Comparison of ENCODE assay signal across 1 cellular context in the genomic region with DNA sequence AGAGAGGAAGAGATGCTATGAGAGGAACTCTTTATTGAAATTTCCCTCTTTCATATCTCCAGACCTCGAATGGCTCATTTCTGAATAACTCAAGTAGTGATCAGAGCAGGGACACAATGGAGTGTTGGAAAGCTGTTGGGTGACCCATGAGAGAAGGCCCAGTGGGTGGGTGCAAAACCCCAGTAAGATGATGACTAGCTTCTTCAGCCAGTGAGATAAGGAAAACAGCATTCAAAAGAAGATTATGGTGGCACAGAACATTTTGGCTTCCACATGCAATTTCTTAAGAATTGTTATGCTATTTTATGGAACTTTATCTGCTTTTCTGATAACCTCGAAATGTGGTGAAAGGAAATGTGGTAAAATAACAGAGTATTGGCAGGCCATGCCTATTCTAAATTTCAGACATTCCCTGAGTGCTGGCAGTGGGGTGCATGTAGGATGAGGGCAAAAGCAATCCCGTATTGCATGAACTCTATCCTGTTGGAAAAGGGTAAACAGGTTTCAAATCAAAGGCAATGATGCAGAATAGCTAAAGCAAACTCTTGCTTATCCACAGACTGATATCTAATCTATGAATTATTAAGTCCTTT.
TF ChIP-seq lines count a peak whose summit lies in the region.

No MANE protein-coding gene starts in this region.

TF ChIP-seq in IMR-90, 13 proteins besides CTCF, POLR2A, EP300 and RAD21 (continued from another document):
- TF ChIP-seq CHD1 (IDR thresholded peaks at IDR 0.05; ENCODE audit: low read depth, low read length) = no peak
